In the genomic region with DNA sequence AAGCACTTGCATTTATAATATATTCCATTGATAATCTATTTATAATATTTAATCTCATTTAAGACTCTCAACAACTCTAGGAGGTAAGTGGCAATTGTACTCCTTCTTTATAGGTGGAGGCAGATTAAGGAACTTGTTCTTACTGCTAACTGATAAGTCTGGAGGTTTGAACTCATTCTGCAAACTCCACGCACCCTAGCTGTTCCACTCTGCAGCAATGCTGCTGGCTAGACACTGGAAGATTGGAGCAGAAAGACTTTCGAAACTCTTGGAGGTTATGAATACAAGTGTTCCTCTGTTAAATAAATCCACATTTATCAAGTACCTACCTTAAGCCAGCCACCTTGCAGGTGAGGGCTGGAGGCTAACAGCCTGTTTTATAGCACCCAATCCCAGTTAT, we compare ENCODE assay signal across 8 cellular contexts. TPM values are rescaled to one million over a fixed set of nuclear protein-coding genes. Genes with fewer than 3 reads are reported as not detected.
DNase-seq lines count a peak whose midpoint lies in the region; ATAC-seq and TF ChIP-seq lines count a peak whose summit lies in the region.

No MANE protein-coding gene starts in this region.

- no peaks in the 10 kb centered on the region for H3K27me3 ChIP-seq in foreskin keratinocyte

- ATAC-seq in foreskin keratinocyte (no peak), HG03460 (IDR thresholded peaks at IDR 0.05; ENCODE audit: unreplicated experiment) (no peak)

- H3K4me1 ChIP-seq in foreskin keratinocyte, result peaks cover 19% of the 10 kb centered on the region

- H3K4me3 ChIP-seq in skin epidermis, result peak overlapping the region; percentile 66 to 94 (median 89)

- H3K27ac ChIP-seq in foreskin keratinocyte (peak overlapping the region; percentile 84), skin epidermis (peak overlapping the region in 17 of 21 experiments; percentile 85 to 98 (median 94))

- DNase-seq in A172 (ENCODE audit: low spot score), result peak; percentile 6
- peak; percentile 12 for DNase-seq in GM03348 (ENCODE audit: low spot score)
- peak; percentile 5 for DNase-seq in SW480 (ENCODE audit: low spot score)
- no peak for DNase-seq in foreskin keratinocyte
- DNase-seq in stimulated activated naive CD4-positive, alpha-beta T cell treated with Interleukin-2 at 50 U/mL for 16 hours (lab: John Stamatoyannopoulos, UW), result no peak
- DNase-seq in NCI-H524 (lab: John Stamatoyannopoulos, UW), result no peak

- TF ChIP-seq CTCF in foreskin keratinocyte (conservative IDR thresholded peaks at IDR 0.05), result no peak

RNA-seq across cellular contexts. Expression of a gene that starts 0.8 kb away (rescaled TPM):
- total RNA-seq in A172 (2014; rRNA removed; shearing (Covaris generic)), result 98.6 and 118 TPM in 2 replicates
- 132 and 136 TPM in 2 replicates for total RNA-seq in foreskin keratinocyte
- polyA plus RNA-seq in foreskin keratinocyte, result 75.9 and 92.2 TPM in 2 replicates

Comparison
In these comparisons a context has a peak if more than half of its experiments do, and no peak if none do; other contexts are left out.
1. DNase-seq: peak in A172 (single experiment), GM03348 (single experiment) and SW480 (single experiment); none in foreskin keratinocyte (0 of 2), stimulated activated naive CD4-positive, alpha-beta T cell treated with Interleukin-2 at 50 U/mL for 16 hours (single experiment) and NCI-H524 (0 of 2).